In genomic region chr1:245874942-245875580, GRCh38 we compare ENCODE assay signal across 10 cellular contexts.
A peak's percentile ranks its signal among the peaks of the same experiment; 100 is the strongest.
DNase-seq lines count a peak whose midpoint lies in the region; ATAC-seq, FAIRE-seq and TF ChIP-seq lines count a peak whose summit lies in the region.
"Had no signal": no experiment of that assay in that cellular context is flagged by ENCODE, and none has a peak within 500 bp of the region (broad histone marks: within the 10 kb centered on the region; RNA-seq: fewer than 3 reads in every experiment).

No MANE protein-coding gene starts in this region.

- no peak overlapping the region for H3K4me3 Mint-ChIP-seq in T-helper 2 cell treated with Interferon-gamma antibody and Interleukin-4, amounts not matched to agents 5 μg/mL and 100 μg/mL, for 36 hours
- H3K4me3 Mint-ChIP-seq: activated naive CD4-positive, alpha-beta T cell treated with anti-CD3 and anti-CD28 coated beads, Interleukin-2, amount 10 ng/mL, durations not matched to agents 7 days and 5 days had no signal

- H3K36me3 ChIP-seq in mucosa of descending colon (ENCODE audit: low read depth) = no peaks in the 10 kb centered on the region

- H3K27me3 Mint-ChIP-seq in T-helper 2 cell treated with Interferon-gamma antibody and Interleukin-4, amounts not matched to agents 5 μg/mL and 100 μg/mL, for 36 hours (ENCODE audit: low read depth) = no peaks in the 10 kb centered on the region
- H3K27me3 Mint-ChIP-seq: activated naive CD4-positive, alpha-beta T cell treated with anti-CD3 and anti-CD28 coated beads, Interleukin-2, amount 10 ng/mL, durations not matched to agents 7 days and 5 days had no signal

- TF ChIP-seq CTCF in coronary artery (IDR thresholded peaks at IDR 0.05) (no peak), mucosa of descending colon (IDR thresholded peaks at IDR 0.05) (no peak)

- intact Hi-C loops in mucosa of descending colon (cut with DNase I, micrococcal nuclease) = loop anchor here in 1 of 2 donors (10.0 kb wide), 1 partner anchor 130 kb away; no protein-coding TSS in a partner anchor

- peak; percentile 82 for DNase-seq in AG20443 (ENCODE audit: low spot score)
- peak; percentile 64 for DNase-seq in NCI-H2107 (lab: John Stamatoyannopoulos, UW)
- DNase-seq in coronary artery (ENCODE audit: low spot score) = no peak
- peak in 2 of 3 donors; percentile 40 to 62 for DNase-seq in mucosa of descending colon
- DNase-seq in GM19239 (ENCODE audit: insufficient read length, low spot score) = no peak
- no peak for DNase-seq in T-helper 2 cell treated with Interferon-gamma antibody and Interleukin-4, amounts not matched to agents 5 μg/mL and 100 μg/mL, for 36 hours (ENCODE audit: low spot score)
- DNase-seq in HTR-8/SVneo (ENCODE audit: insufficient read length, low spot score) = no peak
- DNase-seq: activated naive CD4-positive, alpha-beta T cell treated with anti-CD3 and anti-CD28 coated beads, Interleukin-2, amount 10 ng/mL, durations not matched to agents 7 days and 5 days; stimulated activated CD4-positive, alpha-beta T cell treated with anti-CD3 and anti-CD28 coated beads, Interleukin-2, amount 100 ng/mL, for 24 hours had no signal

- FAIRE-seq in GM19239 (lab: Jason Lieb, UNC) (no peak), HTR-8/SVneo (lab: Jason Lieb, UNC) (no peak)

- H3K4me3 ChIP-seq in coronary artery (peak overlapping the region; percentile 40), mucosa of descending colon (no peak overlapping the region)

- no peak overlapping the region for H3K27ac ChIP-seq in coronary artery

- no peak overlapping the region for H3K27ac Mint-ChIP-seq in T-helper 2 cell treated with Interferon-gamma antibody and Interleukin-4, amounts not matched to agents 5 μg/mL and 100 μg/mL, for 36 hours
- H3K27ac Mint-ChIP-seq: activated naive CD4-positive, alpha-beta T cell treated with anti-CD3 and anti-CD28 coated beads, Interleukin-2, amount 10 ng/mL, durations not matched to agents 7 days and 5 days had no signal

- H3K9me3 ChIP-seq in mucosa of descending colon = no peaks in the 10 kb centered on the region

- H3K4me1 ChIP-seq in mucosa of descending colon (ENCODE audit: low read depth) = no peaks in the 10 kb centered on the region

- no peaks in the 10 kb centered on the region for H3K9me3 Mint-ChIP-seq in T-helper 2 cell treated with Interferon-gamma antibody and Interleukin-4, amounts not matched to agents 5 μg/mL and 100 μg/mL, for 36 hours
- H3K9me3 Mint-ChIP-seq: activated naive CD4-positive, alpha-beta T cell treated with anti-CD3 and anti-CD28 coated beads, Interleukin-2, amount 10 ng/mL, durations not matched to agents 7 days and 5 days had no signal

- no peaks in the 10 kb centered on the region for H3K36me3 Mint-ChIP-seq in T-helper 2 cell treated with Interferon-gamma antibody and Interleukin-4, amounts not matched to agents 5 μg/mL and 100 μg/mL, for 36 hours (ENCODE audit: low read depth)
- H3K36me3 Mint-ChIP-seq: activated naive CD4-positive, alpha-beta T cell treated with anti-CD3 and anti-CD28 coated beads, Interleukin-2, amount 10 ng/mL, durations not matched to agents 7 days and 5 days had no signal

- ATAC-seq in mucosa of descending colon (peak; percentile 61), HG02852 (IDR thresholded peaks at IDR 0.05; ENCODE audit: unreplicated experiment) (no peak)

- no peaks in the 10 kb centered on the region for H3K4me1 Mint-ChIP-seq in T-helper 2 cell treated with Interferon-gamma antibody and Interleukin-4, amounts not matched to agents 5 μg/mL and 100 μg/mL, for 36 hours (ENCODE audit: low read depth)
- H3K4me1 Mint-ChIP-seq: activated naive CD4-positive, alpha-beta T cell treated with anti-CD3 and anti-CD28 coated beads, Interleukin-2, amount 10 ng/mL, durations not matched to agents 7 days and 5 days had no signal

Comparison
In these comparisons a context has a peak if more than half of its experiments do, and no peak if none do; other contexts are left out.
1. DNase-seq: peak in AG20443 (single experiment), NCI-H2107 (single experiment) and mucosa of descending colon (2 of 3); none in coronary artery (single experiment), GM19239 (single experiment), T-helper 2 cell treated with Interferon-gamma antibody and Interleukin-4, amounts not matched to agents 5 μg/mL and 100 μg/mL, for 36 hours (single experiment) and HTR-8/SVneo (single experiment).